ENCODE assay signal across 16 cellular contexts in the genomic region with DNA sequence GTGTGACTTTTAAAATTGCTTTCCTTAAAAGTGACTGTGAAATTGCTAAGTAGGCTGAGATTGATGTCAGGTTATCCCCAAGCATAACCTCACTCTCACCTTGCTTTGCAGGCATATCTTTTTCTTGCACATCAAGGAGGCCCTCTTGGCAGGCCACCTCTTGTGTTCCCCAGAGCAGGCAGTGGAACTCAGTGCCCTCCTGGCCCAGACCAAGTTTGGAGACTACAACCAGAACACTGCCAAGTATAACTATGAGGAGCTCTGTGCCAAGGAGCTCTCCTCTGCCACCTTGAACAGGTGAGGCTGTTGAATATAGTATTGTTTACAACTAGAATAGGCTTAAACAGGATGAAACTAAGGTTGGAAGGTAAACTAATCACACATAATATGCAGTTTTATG. TPM values are rescaled to one million over a fixed set of nuclear protein-coding genes. Genes with fewer than 3 reads are reported as not detected.
DNase-seq lines count a peak whose midpoint lies in the region; ATAC-seq and TF ChIP-seq lines count a peak whose summit lies in the region.
"Had no signal": no experiment of that assay in that cellular context is flagged by ENCODE, and none has a peak within 500 bp of the region (broad histone marks: within the 10 kb centered on the region; RNA-seq: fewer than 3 reads in every experiment).

No MANE protein-coding gene starts in this region.

- no peak overlapping the region for H3K4me3 ChIP-seq in right atrium auricular region
- no peak overlapping the region for H3K4me3 ChIP-seq in stomach
- H3K4me3 ChIP-seq: BLaER1, GM23248 had no signal

- H3K27ac ChIP-seq in right atrium auricular region (no peak overlapping the region), stomach (no peak overlapping the region)
- H3K27ac ChIP-seq: 22Rv1, BLaER1, GM23248 had no signal

- H3K36me3 Mint-ChIP-seq in activated T-cell treated with anti-CD3 and anti-CD28 coated beads, Interleukin-2, amount 50 U/mL, for 72 hours (ENCODE audit: insufficient read depth in 2 of 2) = peaks cover 19 to 36% of the 10 kb centered on the region in 2 donors

- no peaks in the 10 kb centered on the region for H3K27me3 Mint-ChIP-seq in activated T-cell treated with anti-CD3 and anti-CD28 coated beads, Interleukin-2, amount 50 U/mL, for 72 hours (ENCODE audit: low read depth)
- H3K27me3 Mint-ChIP-seq: CD4-positive, CD25-positive, alpha-beta regulatory T cell had no signal

- H3K27me3 ChIP-seq in right atrium auricular region (no peaks in the 10 kb centered on the region), stomach (no peaks in the 10 kb centered on the region)
- H3K27me3 ChIP-seq: BLaER1 had no signal

- H3K36me3 ChIP-seq in right atrium auricular region = peaks cover 51% of the 10 kb centered on the region
- peaks cover 39 to 60% (median 56%) of the 10 kb centered on the region in 4 donors for H3K36me3 ChIP-seq in stomach

- no peaks in the 10 kb centered on the region for H3K9me3 Mint-ChIP-seq in activated T-cell treated with anti-CD3 and anti-CD28 coated beads, Interleukin-2, amount 50 U/mL, for 72 hours
- H3K9me3 Mint-ChIP-seq: CD4-positive, CD25-positive, alpha-beta regulatory T cell had no signal

- H3K4me3 Mint-ChIP-seq in activated T-cell treated with anti-CD3 and anti-CD28 coated beads, Interleukin-2, amount 50 U/mL, for 72 hours = no peak overlapping the region
- H3K4me3 Mint-ChIP-seq: CD4-positive, CD25-positive, alpha-beta regulatory T cell had no signal

- no peak for TF ChIP-seq EP300 in stomach (IDR thresholded peaks at IDR 0.05)

- no peak for ATAC-seq in activated T-cell treated with anti-CD3 and anti-CD28 coated beads, Interleukin-2, amount 50 U/mL, for 72 hours (replicated peaks in 1 of 2)
- peak; percentile 83 for ATAC-seq in left ventricle myocardium superior
- ATAC-seq in sciatic nerve = no peak
- ATAC-seq: HCT116, HepG2 had no signal

- H3K27ac Mint-ChIP-seq in activated T-cell treated with anti-CD3 and anti-CD28 coated beads, Interleukin-2, amount 50 U/mL, for 72 hours = peak overlapping the region; percentile 8

- TF ChIP-seq POLR2A in stomach (IDR thresholded peaks at IDR 0.05) = no peak

- no peak for TF ChIP-seq CTCF in right atrium auricular region (IDR thresholded peaks at IDR 0.05)
- TF ChIP-seq CTCF in stomach (IDR thresholded peaks at IDR 0.05) = no peak

- H3K4me1 Mint-ChIP-seq in activated T-cell treated with anti-CD3 and anti-CD28 coated beads, Interleukin-2, amount 50 U/mL, for 72 hours (ENCODE audit: low read depth) = peaks cover 41% of the 10 kb centered on the region

- H3K4me1 ChIP-seq in right atrium auricular region (peaks cover 0 to 38% of the 10 kb centered on the region in 2 donors), stomach (peaks cover 31 to 74% (median 56%) of the 10 kb centered on the region in 4 donors)

- H3K9me3 ChIP-seq in right atrium auricular region = no peaks in the 10 kb centered on the region
- no peaks in the 10 kb centered on the region for H3K9me3 ChIP-seq in stomach
- H3K9me3 ChIP-seq: BLaER1 had no signal

- DNase-seq in activated T-cell treated with anti-CD3 and anti-CD28 coated beads, Interleukin-2, amount 50 U/mL, for 72 hours = no peak
- no peak for DNase-seq in activated T-cell treated with anti-CD3 and anti-CD28 coated beads, Interleukin-2, amount 50 U/mL, for 1 hour
- DNase-seq in left ventricle myocardium superior = peak; percentile 39
- DNase-seq in right atrium auricular region (ENCODE audit: low spot score) = no peak
- peak; percentile 54 for DNase-seq in stomach
- DNase-seq in C1 segment of cervical spinal cord (lab: John Stamatoyannopoulos, UW) = no peak
- DNase-seq in sciatic nerve (ENCODE audit: low spot score) = no peak
- DNase-seq: AML-193; Calu3; CD4-positive, CD25-positive, alpha-beta regulatory T cell; DMS79; GM23248 had no signal

- intact Hi-C loops in left ventricle myocardium superior (cut with micrococcal nuclease) = no loop called here
- intact Hi-C loops in stomach (cut with DNase I; ENCODE audit: low total_unique reads) = no loop called here
- intact Hi-C loops in sciatic nerve (cut with DNase I) = no loop called here

RNA-seq across cellular contexts. Expression of a gene that starts 12.6 kb away (rescaled TPM):
- total RNA-seq in activated T-cell treated with anti-CD3 and anti-CD28 coated beads, Interleukin-2, amount 50 U/mL, for 72 hours = 10 to 100 TPM; 16.0 to 19.1 TPM
- 12.9 TPM for total RNA-seq in left ventricle myocardium superior
- 10 to 100 TPM; 15.6 to 25.1 TPM for total RNA-seq in right atrium auricular region
- total RNA-seq in stomach = 10 to 100 TPM in 3 of 5 donors, 1 to 10 TPM in 2; 2.3 to 43.1 (median 21.4) TPM
- polyA plus RNA-seq in stomach = 10 to 100 TPM in 2 of 3 donors, 1 to 10 TPM in 1; 9.9 to 16.0 (median 11.4) TPM
- 36.9 TPM for total RNA-seq in sciatic nerve

Comparison
In these comparisons a context has a peak if more than half of its experiments do, and no peak if none do; other contexts are left out.
1. DNase-seq: peak in left ventricle myocardium superior (single experiment) and stomach (single experiment); none in activated T-cell treated with anti-CD3 and anti-CD28 coated beads, Interleukin-2, amount 50 U/mL, for 72 hours (0 of 2), activated T-cell treated with anti-CD3 and anti-CD28 coated beads, Interleukin-2, amount 50 U/mL, for 1 hour (single experiment), right atrium auricular region (single experiment), C1 segment of cervical spinal cord (0 of 14) and sciatic nerve (single experiment).